ENCODE assay signal across 11 cellular contexts in genomic region chr10:15405319-15405718, GRCh38.
"Had no signal": no experiment of that assay in that cellular context is flagged by ENCODE, and none has a peak within 500 bp of the region (broad histone marks: within the 10 kb centered on the region; RNA-seq: fewer than 3 reads in every experiment).

No MANE protein-coding gene starts in this region.

- H3K4me3 ChIP-seq: GM23248, GM23338, HAP-1 had no signal

- H2AFZ ChIP-seq: GM23248, GM23338 had no signal

- H3K4me1 ChIP-seq: HAP-1 had no signal

- ATAC-seq: GM23338, HCT116 had no signal

- H3K9ac ChIP-seq: GM23248 had no signal

- H3K4me2 ChIP-seq: GM23338 had no signal

- FAIRE-seq: H1, H54 had no signal

- H3K9me3 ChIP-seq: HAP-1 had no signal

- DNase-seq: GM23248, GOT3, H7, H9, HCEC 1CT, HFFc6 had no signal

- H3K27ac ChIP-seq: GM23248 had no signal

- H3K36me3 ChIP-seq: HAP-1 had no signal
